ENCODE assay signal across 8 cellular contexts in the genomic region with DNA sequence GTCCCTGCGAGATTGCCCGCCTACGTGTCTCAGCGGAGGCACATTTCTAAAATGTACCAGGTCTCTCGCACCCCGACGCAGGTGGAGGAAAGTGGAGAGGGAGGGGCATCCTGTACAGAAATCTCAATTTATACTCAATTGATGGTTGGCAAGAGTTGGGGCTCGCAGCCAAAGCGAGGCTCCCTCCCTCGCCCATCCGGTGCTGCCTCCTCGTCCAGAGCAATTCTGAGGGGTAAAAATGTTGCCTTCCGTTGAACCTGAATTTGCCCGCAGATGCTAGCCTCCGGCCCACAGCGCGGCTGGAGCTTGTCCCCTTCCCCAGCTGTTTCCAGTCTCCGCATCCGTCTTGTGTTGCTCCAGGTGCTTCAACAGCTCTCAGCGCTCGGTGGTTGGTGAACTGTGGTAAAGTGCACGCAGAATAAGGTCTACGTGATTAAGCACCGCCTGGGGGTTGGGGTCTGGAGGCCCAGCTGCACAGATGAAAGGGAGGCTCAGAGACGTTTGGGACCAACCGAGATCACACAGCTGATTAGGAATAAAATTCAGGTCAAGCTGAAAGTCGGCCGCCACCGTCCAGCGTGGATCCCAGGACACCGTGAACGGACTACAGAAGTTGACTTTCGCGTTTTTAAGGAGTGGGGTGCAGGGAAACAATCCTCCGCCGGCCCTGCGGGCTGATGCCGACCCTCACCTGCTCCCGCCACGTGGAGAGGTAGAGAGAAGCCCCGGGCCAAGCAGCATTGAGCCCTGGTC. TPM values are rescaled to one million over a fixed set of nuclear protein-coding genes. Genes with fewer than 3 reads are reported as not detected.
DNase-seq lines count a peak whose midpoint lies in the region; ATAC-seq and TF ChIP-seq lines count a peak whose summit lies in the region.

No MANE protein-coding gene starts in this region.

- CTCF ChIA-PET in HEK293T (lab: Yijun Ruan, JAX) = interaction anchor here (1.0 to 5.2 kb wide), 3 partner anchors 23 to 108 kb away, joined by 3 to 20 read pairs (median 4); no protein-coding TSS in a partner anchor
- CTCF ChIA-PET in PC-9 (lab: Charles Lee) = no interaction called here

- peak overlapping the region; percentile 49; the same call in 1 of the 2 replicates for H3K4me3 ChIP-seq in PC-9
- peak overlapping the region; percentile 47 for H3K4me3 ChIP-seq in endocrine pancreas (ENCODE audit: control insufficient read depth, insufficient read depth, low read length)

- peak overlapping the region; percentile 76 for H3K4me2 ChIP-seq in PC-9

- no peak for TF ChIP-seq CTCF in PC-9 (conservative IDR thresholded peaks at IDR 0.05)

- peak; percentile 45 for DNase-seq in HEK293T (ENCODE audit: extremely low spot score)
- no peak for DNase-seq in PC-9
- no peak for DNase-seq in natural killer cell treated with Interleukin-12 subunit alpha and Interleukin-12 subunit beta and Interleukin-15 and Interleukin-18, amount 100 ng/mL, for 72 hours (ENCODE audit: low spot score)
- no peak for DNase-seq in NCI-H187 treated with DMSO at 0.1 percent for 48 hours (lab: John Stamatoyannopoulos, UW)
- DNase-seq in SK-N-DZ (ENCODE audit: low spot score) = no peak

- no peaks in the 10 kb centered on the region for H3K27me3 ChIP-seq in PC-9 (ENCODE audit: insufficient read depth, low read depth)
- H3K27me3 ChIP-seq in endocrine pancreas (ENCODE audit: control insufficient read depth, insufficient read depth, low read length) = no peaks in the 10 kb centered on the region

- POLR2A ChIA-PET in HEK293T (lab: Yijun Ruan, JAX) (interaction anchor here (0.6 to 3.7 kb wide), 16 partner anchors 8 to 247 kb away, joined by 3 to 27 read pairs (median 4); a partner anchor contains a TSS), PC-9 (lab: Charles Lee; ENCODE audit: unreplicated experiment) (interaction anchor here (0.6 kb wide), 1 partner anchor 440 kb away, joined by 7 read pairs; a partner anchor contains a TSS)

- H3K4me3 Mint-ChIP-seq in natural killer cell treated with Interleukin-12 subunit alpha and Interleukin-12 subunit beta and Interleukin-15 and Interleukin-18, amount 100 ng/mL, for 72 hours = peak overlapping the region; percentile 80

- H3K4me1 ChIP-seq in ES-I3 (ENCODE audit: insufficient read depth, low read length) = no peaks in the 10 kb centered on the region; the same call in 1 of the 2 replicates
- peaks cover 16% of the 10 kb centered on the region for H3K4me1 ChIP-seq in PC-9 (replicated peaks; ENCODE audit: insufficient read depth)
- H3K4me1 ChIP-seq in endocrine pancreas (ENCODE audit: control insufficient read depth, insufficient read depth, low read length) = no peaks in the 10 kb centered on the region

- no peaks in the 10 kb centered on the region for H3K9me2 ChIP-seq in PC-9 (ENCODE audit: insufficient read depth)

- H3K9ac ChIP-seq in ES-I3 (ENCODE audit: low read depth, low read length) (peak overlapping the region; percentile 69), endocrine pancreas (ENCODE audit: control insufficient read depth, insufficient read depth, low read length) (peak overlapping the region; percentile 47)

- H3K9me3 ChIP-seq in ES-I3 (ENCODE audit: control insufficient read depth, insufficient read depth, low read length) (no peaks in the 10 kb centered on the region), PC-9 (ENCODE audit: insufficient read depth, low read depth) (no peaks in the 10 kb centered on the region), endocrine pancreas (ENCODE audit: control insufficient read depth, low read length) (no peaks in the 10 kb centered on the region)

- intact Hi-C loops in PC-9 (cut with micrococcal nuclease; ENCODE audit: unreplicated experiment) = loop anchor here (10.0 kb wide), 2 partner anchors 239 to 441 kb away; a partner anchor contains a TSS

- 0 out of 2 replicates have a peak overlapping the region, but pooled peaks have one; percentile 39 for H2AFZ ChIP-seq in PC-9

- H3K36me3 Mint-ChIP-seq in natural killer cell treated with Interleukin-12 subunit alpha and Interleukin-12 subunit beta and Interleukin-15 and Interleukin-18, amount 100 ng/mL, for 72 hours = peaks cover 25% of the 10 kb centered on the region

- peak overlapping the region; percentile 86 to 97 for H3K27ac Mint-ChIP-seq in natural killer cell treated with Interleukin-12 subunit alpha and Interleukin-12 subunit beta and Interleukin-15 and Interleukin-18, amount 100 ng/mL, for 72 hours

- peaks cover 23% of the 10 kb centered on the region for H4K20me1 ChIP-seq in PC-9 (ENCODE audit: insufficient read depth)

- TSS peak; percentile 100 for BruUV-seq in PC-9 (replicated peaks; lab: Mats Ljungman, UMichigan)

- H3K9me3 Mint-ChIP-seq in natural killer cell treated with Interleukin-12 subunit alpha and Interleukin-12 subunit beta and Interleukin-15 and Interleukin-18, amount 100 ng/mL, for 72 hours = no peaks in the 10 kb centered on the region

- H3K27ac ChIP-seq in PC-9 = peak overlapping the region; percentile 68

- H3F3A ChIP-seq in PC-9 (ENCODE audit: insufficient read depth, low read depth) = peaks cover 14% of the 10 kb centered on the region; the same call in 1 of the 2 replicates

- peaks cover 11% of the 10 kb centered on the region for H3K36me3 ChIP-seq in ES-I3 (ENCODE audit: insufficient read depth, low read length)
- H3K36me3 ChIP-seq in PC-9 (ENCODE audit: low read depth) = peaks cover 19% of the 10 kb centered on the region
- H3K36me3 ChIP-seq in endocrine pancreas (ENCODE audit: control insufficient read depth, insufficient read depth, low read length) = no peaks in the 10 kb centered on the region

- H3K79me2 ChIP-seq in PC-9 (ENCODE audit: low read depth) = peaks cover 35% of the 10 kb centered on the region

- peaks cover 51 to 52% of the 10 kb centered on the region in 2 donors for H3K4me1 Mint-ChIP-seq in natural killer cell treated with Interleukin-12 subunit alpha and Interleukin-12 subunit beta and Interleukin-15 and Interleukin-18, amount 100 ng/mL, for 72 hours (ENCODE audit: low read depth in 2 of 2)

- ATAC-seq in natural killer cell treated with Interleukin-12 subunit alpha and Interleukin-12 subunit beta and Interleukin-15 and Interleukin-18, amount 100 ng/mL, for 72 hours = peak in 1 of 2 donors; percentile 2
- no peak for ATAC-seq in HG03457 (IDR thresholded peaks at IDR 0.05; ENCODE audit: unreplicated experiment)

- no peaks in the 10 kb centered on the region for H3K27me3 Mint-ChIP-seq in natural killer cell treated with Interleukin-12 subunit alpha and Interleukin-12 subunit beta and Interleukin-15 and Interleukin-18, amount 100 ng/mL, for 72 hours

TF ChIP-seq in HEK293T, 16 proteins besides CTCF, POLR2A, EP300 and RAD21:
- TF ChIP-seq FOXK2 (IDR thresholded peaks at IDR 0.05) = no peak
- TF ChIP-seq TARDBP (IDR thresholded peaks at IDR 0.05) = no peak; the same call in 1 of the 2 replicates
- TF ChIP-seq BHLHE40 (IDR thresholded peaks at IDR 0.05; ENCODE audit: borderline replicate concordance) = no peak
- no peak for TF ChIP-seq SP1 (IDR thresholded peaks at IDR 0.05)
- no peak; the same call in none of the 2 replicates for TF ChIP-seq L3MBTL2 (conservative IDR thresholded peaks at IDR 0.05)

RNA-seq across cellular contexts. Expression of a gene that starts 0.8 kb away (rescaled TPM):
- total RNA-seq in PC-9 (2021) = 43.6 and 63.9 TPM in 2 replicates
- total RNA-seq in natural killer cell treated with Interleukin-12 subunit alpha and Interleukin-12 subunit beta and Interleukin-15 and Interleukin-18, amount 100 ng/mL, for 72 hours = 100 to 1,000 TPM; 169 to 184 TPM
- 41.7 and 43.4 TPM in 2 replicates for polyA plus RNA-seq in SK-N-DZ (2014; cell fraction: cytosol; rRNA removed)
- 143 and 176 TPM in 2 replicates for polyA plus RNA-seq in SK-N-DZ (2014; cell fraction: nucleus; rRNA removed)
